In genomic region chr20:60677819-60678218, GRCh38 we compare ENCODE assay signal across 24 cellular contexts.
"Had no signal": no experiment of that assay in that cellular context is flagged by ENCODE, and none has a peak within 500 bp of the region (broad histone marks: within the 10 kb centered on the region; RNA-seq: fewer than 3 reads in every experiment).

No MANE protein-coding gene starts in this region.

- H3K36me3 Mint-ChIP-seq: mesothelial cell of epicardium, naive B cell had no signal

- H3K27ac ChIP-seq: coronary artery, dorsolateral prefrontal cortex, esophagus muscularis mucosa, foreskin keratinocyte, gastrocnemius medialis, heart right ventricle, left lung, lower lobe of right lung had no signal

- H3K36me3 ChIP-seq: esophagus muscularis mucosa, gastrocnemius medialis, heart right ventricle, left lung, lower lobe of right lung had no signal

- H3K4me1 Mint-ChIP-seq: mesothelial cell of epicardium, naive B cell had no signal

- H3K4me3 ChIP-seq: coronary artery, dorsolateral prefrontal cortex, esophagus muscularis mucosa, gastrocnemius medialis, heart right ventricle, left lung, lower lobe of right lung, mucosa of descending colon had no signal

- FAIRE-seq: endothelial cell of umbilical vein had no signal

- H3K27me3 ChIP-seq: foreskin keratinocyte, gastrocnemius medialis, left lung had no signal

- H3K4me1 ChIP-seq: esophagus muscularis mucosa, foreskin keratinocyte, gastrocnemius medialis, heart right ventricle, left lung, lower lobe of right lung had no signal

- H3K4me3 Mint-ChIP-seq: endodermal cell, mesothelial cell of epicardium, naive B cell had no signal

- H3K27ac Mint-ChIP-seq: endodermal cell, mesothelial cell of epicardium, naive B cell had no signal

- ATAC-seq: foreskin keratinocyte, gastrocnemius medialis, heart right ventricle, left cardiac atrium, left lung, left ventricle myocardium superior, lower lobe of right lung, mucosa of descending colon had no signal

- H3K9me3 ChIP-seq: esophagus muscularis mucosa, gastrocnemius medialis, heart right ventricle, left lung, lower lobe of right lung, mucosa of descending colon had no signal

- DNase-seq: cerebellar nuclear complex; dermis blood vessel endothelial cell; dorsolateral prefrontal cortex; effector CD4-positive, alpha-beta T cell; effector memory CD4-positive, alpha-beta T cell; endodermal cell; foreskin keratinocyte; gastrocnemius medialis; glutamatergic neuron; head of caudate nucleus; heart right ventricle; hippocampal formation; islet precursor cell; left cardiac atrium; left lung; left ventricle myocardium superior; lower lobe of right lung; mesenchymal stem cell; mucosa of descending colon; naive B cell had no signal
